ENCODE assay signal across 11 cellular contexts in the genomic region with DNA sequence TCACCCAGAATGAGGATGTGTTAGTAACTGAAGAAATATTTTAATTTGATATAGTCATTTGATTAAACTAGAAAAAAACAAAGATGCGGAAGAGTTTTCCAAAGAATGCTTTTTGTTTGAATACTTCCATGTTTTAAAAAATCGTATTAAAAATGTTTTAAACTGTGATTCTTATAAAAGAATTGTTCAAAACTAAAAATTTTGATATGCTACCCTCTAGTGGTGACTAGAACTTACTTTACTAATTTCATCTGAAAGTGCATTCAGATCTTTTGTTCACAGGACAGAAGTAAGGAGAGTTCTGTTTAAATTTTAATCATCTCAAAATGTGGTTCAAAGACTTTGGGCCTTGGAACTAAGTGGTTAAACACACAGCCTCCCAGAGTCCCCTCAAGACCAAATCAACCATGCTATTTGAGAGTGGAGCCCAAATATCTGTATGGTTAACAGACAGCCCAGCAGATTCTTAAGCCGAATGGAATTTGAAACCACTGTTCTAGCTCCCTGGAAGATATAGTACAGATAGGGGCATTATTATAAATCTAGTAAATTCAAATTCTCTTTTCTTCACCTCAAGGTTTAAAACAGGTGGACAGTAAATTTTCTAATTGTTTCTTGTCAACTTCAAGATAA. TPM values are rescaled to one million over a fixed set of nuclear protein-coding genes. Genes with fewer than 3 reads are reported as not detected.
DNase-seq lines count a peak whose midpoint lies in the region; ATAC-seq and TF ChIP-seq lines count a peak whose summit lies in the region.
"Had no signal": no experiment of that assay in that cellular context is flagged by ENCODE, and none has a peak within 500 bp of the region (broad histone marks: within the 10 kb centered on the region; RNA-seq: fewer than 3 reads in every experiment).

No MANE protein-coding gene starts in this region.

- H3K9me2 ChIP-seq in SK-N-SH: no peaks in the 10 kb centered on the region
- H3K9me2 ChIP-seq in hepatocyte (replicated peaks; ENCODE audit: insufficient read depth): no peaks in the 10 kb centered on the region

- H3K27ac Mint-ChIP-seq in natural killer cell treated with Interleukin-12 subunit alpha and Interleukin-12 subunit beta and Interleukin-15 and Interleukin-18, amount 100 ng/mL, for 72 hours: no peak overlapping the region
- H3K27ac Mint-ChIP-seq: T-cell had no signal

- H3K9me3 Mint-ChIP-seq in natural killer cell treated with Interleukin-12 subunit alpha and Interleukin-12 subunit beta and Interleukin-15 and Interleukin-18, amount 100 ng/mL, for 72 hours: peaks cover 12% of the 10 kb centered on the region

- H3K36me3 ChIP-seq in SK-N-SH (replicated peaks in 1 of 2; ENCODE audit: control insufficient read depth in 1 of 2, insufficient read depth in 2 of 2, low read length in 1 of 2): no peaks in the 10 kb centered on the region
- no peaks in the 10 kb centered on the region for H3K36me3 ChIP-seq in hepatocyte (replicated peaks; ENCODE audit: insufficient read depth, low read depth)

- no peaks in the 10 kb centered on the region for H3K36me3 Mint-ChIP-seq in natural killer cell treated with Interleukin-12 subunit alpha and Interleukin-12 subunit beta and Interleukin-15 and Interleukin-18, amount 100 ng/mL, for 72 hours
- H3K36me3 Mint-ChIP-seq: T-cell had no signal

- no peak overlapping the region for H3K27ac ChIP-seq in AG04450 (ENCODE audit: low read depth, low read length)
- H3K27ac ChIP-seq in SK-N-SH (ENCODE audit: low read depth in 2 of 2, low read length in 1 of 2): no peak overlapping the region
- H3K27ac ChIP-seq in hepatocyte: no peak overlapping the region

- ATAC-seq in GM19397 (IDR thresholded peaks at IDR 0.05; ENCODE audit: unreplicated experiment): no peak
- no peak for ATAC-seq in GM18520 (IDR thresholded peaks at IDR 0.05; ENCODE audit: unreplicated experiment)
- ATAC-seq in natural killer cell treated with Interleukin-12 subunit alpha and Interleukin-12 subunit beta and Interleukin-15 and Interleukin-18, amount 100 ng/mL, for 72 hours: no peak
- ATAC-seq: T-cell had no signal

- no peaks in the 10 kb centered on the region for H3K27me3 Mint-ChIP-seq in natural killer cell treated with Interleukin-12 subunit alpha and Interleukin-12 subunit beta and Interleukin-15 and Interleukin-18, amount 100 ng/mL, for 72 hours
- H3K27me3 Mint-ChIP-seq: T-cell had no signal

- H2AFZ ChIP-seq in SK-N-SH (ENCODE audit: low read depth) (no peak overlapping the region), hepatocyte (no peak overlapping the region)

- H3K4me1 Mint-ChIP-seq in natural killer cell treated with Interleukin-12 subunit alpha and Interleukin-12 subunit beta and Interleukin-15 and Interleukin-18, amount 100 ng/mL, for 72 hours (ENCODE audit: low read depth in 2 of 2): no peaks in the 10 kb centered on the region

- no peaks in the 10 kb centered on the region for H3K79me2 ChIP-seq in SK-N-SH (ENCODE audit: insufficient read depth)
- H3K79me2 ChIP-seq in hepatocyte: no peaks in the 10 kb centered on the region

- no peak overlapping the region for H3K9ac ChIP-seq in SK-N-SH

- CTCF ChIA-PET in AG04450 (lab: Charles Lee): interaction anchor here (0.5 to 2.0 kb wide), 6 partner anchors 75 to 1683 kb away, joined by 3 to 10 read pairs (median 5); no protein-coding TSS in a partner anchor
- CTCF ChIA-PET in SK-N-SH (lab: Yijun Ruan, JAX): interaction anchor here (0.6 to 4.7 kb wide), 20 partner anchors 11 to 610 kb away, joined by 3 to 35 read pairs (median 3); no protein-coding TSS in a partner anchor
- CTCF ChIA-PET in GM10248 (lab: Yijun Ruan, JAX): interaction anchor here (1.0 to 2.1 kb wide), 4 partner anchors 12 to 610 kb away, joined by 3 to 7 read pairs (median 4); no protein-coding TSS in a partner anchor

- no peak overlapping the region for H3K4me3 ChIP-seq in AG04450 (ENCODE audit: low read depth, low read length)
- no peak overlapping the region for H3K4me3 ChIP-seq in SK-N-SH (ENCODE audit: low read depth in 2 of 2, low read length in 1 of 2)
- H3K4me3 ChIP-seq in hepatocyte: no peak overlapping the region

- TF ChIP-seq CTCF in AG04450 (IDR thresholded peaks at IDR 0.05; ENCODE audit: low read depth, low read length) (peak; percentile 39), GM12874 (IDR thresholded peaks at IDR 0.05; ENCODE audit: insufficient read depth, low read depth, low read length) (peak; percentile 9; the same call in 1 of the 2 replicates), SK-N-SH (IDR thresholded peaks at IDR 0.05) (peak; percentile 71), hepatocyte (IDR thresholded peaks at IDR 0.05; ENCODE audit: poor library complexity) (peak; percentile 48), GM10248 (IDR thresholded peaks at IDR 0.05; ENCODE audit: control extremely low read depth, extremely low read depth, low read depth, missing control alignments) (no peak)

- no peaks in the 10 kb centered on the region for H3K27me3 ChIP-seq in AG04450 (ENCODE audit: control insufficient read depth, insufficient read depth, low read length)
- no peaks in the 10 kb centered on the region for H3K27me3 ChIP-seq in SK-N-SH (ENCODE audit: insufficient read depth)
- H3K27me3 ChIP-seq in hepatocyte: no peaks in the 10 kb centered on the region

- no peaks in the 10 kb centered on the region for H3F3A ChIP-seq in SK-N-SH (replicated peaks; ENCODE audit: insufficient read depth)

- H3K9me3 ChIP-seq in AG04450 (ENCODE audit: control insufficient read depth, insufficient read depth, low read length): no peaks in the 10 kb centered on the region
- no peaks in the 10 kb centered on the region for H3K9me3 ChIP-seq in SK-N-SH
- H3K9me3 ChIP-seq in hepatocyte (ENCODE audit: low read depth): no peaks in the 10 kb centered on the region

- no peak overlapping the region for H3K4me2 ChIP-seq in SK-N-SH
- no peak overlapping the region for H3K4me2 ChIP-seq in hepatocyte

- H4K20me1 ChIP-seq in SK-N-SH (ENCODE audit: insufficient read depth) (no peaks in the 10 kb centered on the region), hepatocyte (ENCODE audit: insufficient read depth, poor library complexity, severe bottlenecking) (no peaks in the 10 kb centered on the region)

- H3K4me3 Mint-ChIP-seq in natural killer cell treated with Interleukin-12 subunit alpha and Interleukin-12 subunit beta and Interleukin-15 and Interleukin-18, amount 100 ng/mL, for 72 hours: no peak overlapping the region
- H3K4me3 Mint-ChIP-seq: T-cell had no signal

- peak; percentile 41; the same call in 1 of the 2 replicates for TF ChIP-seq RAD21 in SK-N-SH (IDR thresholded peaks at IDR 0.05; ENCODE audit: low read length)

- no peaks in the 10 kb centered on the region; a peak in 1 of 4 replicates for H3K4me1 ChIP-seq in SK-N-SH (ENCODE audit: control insufficient read depth in 1 of 2, insufficient read depth in 2 of 2, low read depth in 1 of 2, low read length in 1 of 2)
- H3K4me1 ChIP-seq in hepatocyte (ENCODE audit: insufficient read depth): no peaks in the 10 kb centered on the region

- DNase-seq in AG04450 (ENCODE audit: low read depth, low spot score) (no peak), SK-N-SH (no peak), hepatocyte (ENCODE audit: low spot score) (peak; percentile 14), GM10248 (ENCODE audit: extremely low spot score) (no peak)
- no peak for DNase-seq in natural killer cell treated with Interleukin-12 subunit alpha and Interleukin-12 subunit beta and Interleukin-15 and Interleukin-18, amount 100 ng/mL, for 72 hours (ENCODE audit: low spot score)
- DNase-seq: nucleus accumbens; stimulated activated CD8-positive, alpha-beta memory T cell treated with anti-CD3 and anti-CD28 coated beads, Interleukin-4, amount 100 ng/mL, for 48 hours; T-cell had no signal

- WGBS in SK-N-SH (ENCODE audit: low lambda C conversion rate): 47% methylated on average over 3 of the region's 3 CpGs
- WGBS in hepatocyte (ENCODE audit: low lambda C conversion rate, missing lambda C conversion rate): 69% methylated on average over 3 of the region's 3 CpGs

- POLR2A ChIA-PET in AG04450 (lab: Yijun Ruan, JAX) (no interaction called here), SK-N-SH (lab: Yijun Ruan, JAX) (no interaction called here), GM10248 (lab: Yijun Ruan, JAX) (no interaction called here)

- no peak for TF ChIP-seq EP300 in SK-N-SH (IDR thresholded peaks at IDR 0.05; ENCODE audit: borderline replicate concordance in 1 of 2, low read depth in 1 of 2, low read length in 1 of 2)

TF ChIP-seq in SK-N-SH, 30 proteins besides CTCF, POLR2A, EP300 and RAD21:
- TF ChIP-seq SMC3 (IDR thresholded peaks at IDR 0.05; ENCODE audit: low read depth, low read length) (0 out of 2 replicates have a peak, but pooled peaks have one; percentile 9), TEAD4 (IDR thresholded peaks at IDR 0.05; ENCODE audit: borderline replicate concordance, insufficient read depth) (no peak), JUND (IDR thresholded peaks at IDR 0.05) (no peak), YY1 (IDR thresholded peaks at IDR 0.05; ENCODE audit: low read depth) (no peak), ELF1 (IDR thresholded peaks at IDR 0.05) (no peak)
- TF ChIP-seq, protein P1, sequence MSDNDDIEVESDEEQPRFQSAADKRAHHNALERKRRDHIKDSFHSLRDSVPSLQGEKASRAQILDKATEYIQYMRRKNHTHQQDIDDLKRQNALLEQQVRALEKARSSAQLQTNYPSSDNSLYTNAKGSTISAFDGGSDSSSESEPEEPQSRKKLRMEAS (IDR thresholded peaks at IDR 0.05; ENCODE audit: low read depth): no peak
TF ChIP-seq in SK-N-SH: peak in this region for 1.

RNA-seq across cellular contexts. Expression of gene SYNPR, which starts 45.2 kb away (rescaled TPM):
- not detected in 2 replicates for polyA plus RNA-seq in AG04450 (2011; rRNA removed)
- not detected in 2 replicates for polyA minus RNA-seq in AG04450 (2011; rRNA and poly(A)+ RNA removed)
- polyA plus RNA-seq in SK-N-SH (2012; rRNA removed): not detected in 2 replicates
- polyA plus RNA-seq in SK-N-SH (2012; cell fraction: cytosol; rRNA removed): 0.01 TPM in 1 of 2 replicates, not detected in the other
- not detected in 2 replicates for polyA plus RNA-seq in SK-N-SH (2012; cell fraction: nucleus; rRNA removed)
- total RNA-seq in hepatocyte: 0.37 and 0.52 TPM in 2 replicates
- polyA plus RNA-seq in hepatocyte: 0.46 TPM in 1 of 2 replicates, not detected in the other
- not detected for total RNA-seq in natural killer cell treated with Interleukin-12 subunit alpha and Interleukin-12 subunit beta and Interleukin-15 and Interleukin-18, amount 100 ng/mL, for 72 hours
- total RNA-seq: T-cell had no signal
